Comparison of ENCODE assay signal across 10 cellular contexts in the genomic region with DNA sequence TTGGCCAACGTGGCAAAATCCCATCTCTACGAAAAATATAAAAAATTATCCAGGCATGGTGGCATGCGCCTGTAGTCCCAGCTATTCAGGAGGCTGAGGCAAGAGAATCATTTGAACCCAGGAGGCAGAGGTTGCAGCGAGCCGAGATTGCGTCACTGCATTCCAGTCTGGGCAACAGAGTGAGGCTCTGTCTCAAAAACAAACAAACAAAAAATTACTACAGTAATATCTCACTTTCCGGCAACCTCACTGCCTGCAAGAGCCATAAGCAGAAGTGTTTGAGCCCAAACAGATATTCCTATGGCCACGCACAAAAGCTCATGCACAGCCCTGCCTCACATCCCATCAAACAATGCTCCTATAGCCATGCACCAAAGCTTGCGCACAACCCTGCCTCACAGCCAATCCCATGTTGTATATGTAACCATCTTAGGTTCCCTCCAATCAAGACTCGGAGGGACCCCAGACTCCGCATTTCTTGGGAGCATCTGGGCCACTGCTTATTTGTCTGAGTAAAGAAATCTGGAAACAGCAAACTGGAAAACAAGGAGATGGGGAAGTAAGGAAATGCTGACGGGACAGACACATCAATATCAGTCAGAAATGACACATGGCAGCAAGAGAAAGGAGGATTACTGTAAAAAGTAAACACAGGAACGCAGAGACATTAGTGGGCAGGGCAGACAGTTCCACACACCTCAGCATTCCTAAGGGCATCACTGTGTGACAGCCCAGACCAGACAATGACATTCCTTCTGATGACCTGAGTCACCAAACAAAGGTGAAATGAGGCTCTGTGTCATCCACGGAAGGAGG. TPM values are rescaled to one million over a fixed set of nuclear protein-coding genes. Genes with fewer than 3 reads are reported as not detected.
DNase-seq lines count a peak whose midpoint lies in the region; ATAC-seq and TF ChIP-seq lines count a peak whose summit lies in the region.
"Had no signal": no experiment of that assay in that cellular context is flagged by ENCODE, and none has a peak within 500 bp of the region (broad histone marks: within the 10 kb centered on the region; RNA-seq: fewer than 3 reads in every experiment).

No MANE protein-coding gene starts in this region.

- peaks cover 0 to 51% (median 45%) of the 10 kb centered on the region in 4 donors for H3K4me1 ChIP-seq in sigmoid colon

- no peaks in the 10 kb centered on the region for H3K27me3 ChIP-seq in sigmoid colon
- H3K27me3 ChIP-seq: foreskin keratinocyte had no signal

- H3K4me3 ChIP-seq in fibroblast of mammary gland (ENCODE audit: control insufficient read depth, low read depth, low read length): no peak overlapping the region
- H3K4me3 ChIP-seq in sigmoid colon: no peak overlapping the region

- H3K4me1 Mint-ChIP-seq in stimulated activated naive CD8-positive, alpha-beta T cell treated with anti-CD3 and anti-CD28 coated beads, Interleukin-15, amount 100 ng/mL, for 72 hours: peaks cover 40% of the 10 kb centered on the region

- TF ChIP-seq POLR2A in sigmoid colon (IDR thresholded peaks at IDR 0.05): no peak

- H3K27me3 Mint-ChIP-seq in stimulated activated naive CD8-positive, alpha-beta T cell treated with anti-CD3 and anti-CD28 coated beads, Interleukin-15, amount 100 ng/mL, for 72 hours: no peaks in the 10 kb centered on the region
- H3K27me3 Mint-ChIP-seq: stimulated activated naive CD8-positive, alpha-beta T cell treated with anti-CD3 and anti-CD28 coated beads, Interleukin-15, Interleukin-2, amounts not matched to agents 100 ng/mL and 50 ng/mL, for 24 hours had no signal

- peak overlapping the region; percentile 57 to 63 (median 60) for H3K27ac ChIP-seq in sigmoid colon
- H3K27ac ChIP-seq: foreskin keratinocyte had no signal

- TF ChIP-seq CTCF in fibroblast of mammary gland (conservative IDR thresholded peaks at IDR 0.05; ENCODE audit: control insufficient read depth, insufficient read depth, low read depth, low read length) (no peak), sigmoid colon (IDR thresholded peaks at IDR 0.05) (no peak)

- intact Hi-C loops in sigmoid colon (cut with DNase I): no loop called here

- peaks cover 0 to 47% (median 8%) of the 10 kb centered on the region in 4 donors for H3K36me3 ChIP-seq in sigmoid colon

- TF ChIP-seq EP300 in sigmoid colon (IDR thresholded peaks at IDR 0.05): no peak

- ATAC-seq in HG03460 (IDR thresholded peaks at IDR 0.05; ENCODE audit: unreplicated experiment): no peak
- no peak for ATAC-seq in stimulated activated naive CD8-positive, alpha-beta T cell treated with anti-CD3 and anti-CD28 coated beads, Interleukin-15, amount 100 ng/mL, for 72 hours

- DNase-seq in EH (ENCODE audit: low read depth) (peak; percentile 73), SW480 (ENCODE audit: low spot score) (peak; percentile 75), fibroblast of mammary gland (ENCODE audit: low read depth) (peak; percentile 51), sigmoid colon (peak; percentile 63), DMS 273 treated with DMSO at 0.1 percent for 48 hours (lab: John Stamatoyannopoulos, UW) (no peak), MV-4-11 (lab: John Stamatoyannopoulos, UW) (no peak)
- no peak for DNase-seq in stimulated activated naive CD8-positive, alpha-beta T cell treated with anti-CD3 and anti-CD28 coated beads, Interleukin-15, amount 100 ng/mL, for 72 hours

- WGBS in sigmoid colon, 2 donors: 84 to 89% methylated on average over 14 of the region's 14 CpGs

- H3K9me3 Mint-ChIP-seq in stimulated activated naive CD8-positive, alpha-beta T cell treated with anti-CD3 and anti-CD28 coated beads, Interleukin-15, amount 100 ng/mL, for 72 hours: no peaks in the 10 kb centered on the region
- H3K9me3 Mint-ChIP-seq: stimulated activated naive CD8-positive, alpha-beta T cell treated with anti-CD3 and anti-CD28 coated beads, Interleukin-15, Interleukin-2, amounts not matched to agents 100 ng/mL and 50 ng/mL, for 24 hours had no signal

- H3K9me3 ChIP-seq in sigmoid colon: no peaks in the 10 kb centered on the region

- H3K27ac Mint-ChIP-seq in stimulated activated naive CD8-positive, alpha-beta T cell treated with anti-CD3 and anti-CD28 coated beads, Interleukin-15, amount 100 ng/mL, for 72 hours: peak overlapping the region in 1 of 2 donors; percentile 1
- H3K27ac Mint-ChIP-seq: stimulated activated naive CD8-positive, alpha-beta T cell treated with anti-CD3 and anti-CD28 coated beads, Interleukin-15, Interleukin-2, amounts not matched to agents 100 ng/mL and 50 ng/mL, for 24 hours had no signal

- no peak overlapping the region for H3K4me3 Mint-ChIP-seq in stimulated activated naive CD8-positive, alpha-beta T cell treated with anti-CD3 and anti-CD28 coated beads, Interleukin-15, amount 100 ng/mL, for 72 hours
- H3K4me3 Mint-ChIP-seq: stimulated activated naive CD8-positive, alpha-beta T cell treated with anti-CD3 and anti-CD28 coated beads, Interleukin-15, Interleukin-2, amounts not matched to agents 100 ng/mL and 50 ng/mL, for 24 hours had no signal

RNA-seq across cellular contexts. Expression of gene TK2, which starts 37.1 kb away (rescaled TPM):
- 10 to 100 TPM; 17.6 to 32.7 (median 22.2) TPM for total RNA-seq in sigmoid colon
- polyA plus RNA-seq in sigmoid colon: 10 to 100 TPM in 2 of 3 donors, 1 to 10 TPM in 1; 9.6 to 15.0 (median 11.6) TPM

RNA-seq across cellular contexts. Expression of gene CKLF, which starts 39.6 kb away (rescaled TPM):
- total RNA-seq in sigmoid colon: 10 to 100 TPM; 24.1 to 53.6 (median 37.3) TPM
- polyA plus RNA-seq in sigmoid colon: 10 to 100 TPM; 40.2 to 57.4 (median 48.6) TPM

RNA-seq across cellular contexts. Expression of gene CMTM1, which starts 53.4 kb away (rescaled TPM):
- total RNA-seq in sigmoid colon: 1 to 10 TPM in 3 of 4 donors, under 1 TPM in 1; 0.71 to 3.0 (median 1.6) TPM
- polyA plus RNA-seq in sigmoid colon: under 1 TPM in 1 of 3 donors, not detected in 2; 0.85 TPM

Comparison
In these comparisons a context has a peak if more than half of its experiments do, and no peak if none do; other contexts are left out.
1. DNase-seq: peak in EH (single experiment), SW480 (single experiment), fibroblast of mammary gland (single experiment) and sigmoid colon (single experiment); none in DMS 273 treated with DMSO at 0.1 percent for 48 hours (single experiment), MV-4-11 (single experiment) and stimulated activated naive CD8-positive, alpha-beta T cell treated with anti-CD3 and anti-CD28 coated beads, Interleukin-15, amount 100 ng/mL, for 72 hours (0 of 2).